ENCODE assay signal across 36 cellular contexts in genomic region chr1:65471213-65471833, GRCh38. TPM values are rescaled to one million over a fixed set of nuclear protein-coding genes. Genes with fewer than 3 reads are reported as not detected.
DNase-seq lines count a peak whose midpoint lies in the region; ATAC-seq, FAIRE-seq and TF ChIP-seq lines count a peak whose summit lies in the region.
"Had no signal": no experiment of that assay in that cellular context is flagged by ENCODE, and none has a peak within 500 bp of the region (broad histone marks: within the 10 kb centered on the region; RNA-seq: fewer than 3 reads in every experiment).

No MANE protein-coding gene starts in this region.

- CTCF ChIA-PET in Caco-2 (lab: Charles Lee) (interaction anchor here (1.6 kb wide), 1 partner anchor 40 kb away, joined by 3 read pairs; no protein-coding TSS in a partner anchor), K562 (lab: Yijun Ruan, JAX; ENCODE audit: low intra/inter-chr PET ratio) (interaction anchor here (0.6 kb wide), 1 partner anchor 404 kb away, joined by 4 read pairs; no protein-coding TSS in a partner anchor)

- H3K27ac ChIP-seq in K562 (ENCODE audit: extremely low read depth, low read depth, low read length) (peak overlapping the region; percentile 71; the same call in 1 of the 3 replicates), kidney (ENCODE audit: low read depth in 2 of 2, low read length in 2 of 2) (peak overlapping the region; percentile 8 to 35), psoas muscle (no peak overlapping the region)
- H3K27ac ChIP-seq: A549, brain microvascular endothelial cell, dorsolateral prefrontal cortex, GM23248, left lung, neutrophil, thoracic aorta had no signal

- BruUV-seq in Caco-2 (replicated peaks; lab: Mats Ljungman, UMichigan) (no TSS peak), K562 (replicated peaks; lab: Mats Ljungman, UMichigan) (no TSS peak)

- no peaks in the 10 kb centered on the region for H3K9me1 ChIP-seq in K562 (ENCODE audit: control insufficient read depth, insufficient read depth, low read length)

- no peaks in the 10 kb centered on the region for H3K9me3 Mint-ChIP-seq in Caco-2 (ENCODE audit: unreplicated experiment)
- H3K9me3 Mint-ChIP-seq: activated naive CD4-positive, alpha-beta T cell treated with anti-CD3 and anti-CD28 coated beads for 36 hours; activated T-helper 1 cell treated with anti-CD3 and anti-CD28 coated beads, Interleukin-12 subunit alpha, Interleukin-12 subunit beta, Interleukin-2, Interleukin-4 antibody, amounts not matched to agents 30 ng/mL and 10 ng/mL and 1 ng/mL, durations not matched to agents 14 hours and 24 hours and 36 hours; T-helper 2 cell treated with Interferon-gamma antibody and Interleukin-4, amounts not matched to agents 5 μg/mL and 100 μg/mL, for 36 hours had no signal

- peak; percentile 35 to 38 for DNase-seq in Caco-2
- no peak for DNase-seq in K562 (ENCODE audit: extremely low read depth in 1 of 4, low spot score in 3 of 4)
- DNase-seq in kidney = no peak
- DNase-seq in psoas muscle = no peak
- DNase-seq in NCI-H2081 treated with DMSO at 0.1 percent for 48 hours (lab: John Stamatoyannopoulos, UW) = no peak
- no peak for DNase-seq in SW480 (ENCODE audit: low spot score)
- DNase-seq in DMS79 treated with DMSO at 0.1 percent for 48 hours (lab: John Stamatoyannopoulos, UW) = no peak
- DNase-seq: activated CD4-positive, alpha-beta memory T cell treated with anti-CD3 and anti-CD28 coated beads for 36 hours; activated CD4-positive, CD25-positive, alpha-beta regulatory T cell treated with anti-CD3 and anti-CD28 coated beads, Interleukin-2, amount 50 U/mL, for 72 hours; activated CD8-positive, alpha-beta memory T cell treated with anti-CD3 and anti-CD28 coated beads, Interleukin-2, amount 50 U/mL, for 4 hours; activated naive CD4-positive, alpha-beta T cell treated with anti-CD3 and anti-CD28 coated beads for 36 hours; AML-193; brain microvascular endothelial cell; CD4-positive, CD25-positive, alpha-beta regulatory T cell; dorsolateral prefrontal cortex; esophagus squamous epithelium; left lung; naive B cell; NCI-H2029 treated with DMSO at 0.1 percent for 48 hours; NCI-H2227 treated with DMSO at 0.1 percent for 48 hours; NCI-H526 treated with DMSO at 0.1 percent for 48 hours; NK-92 treated with Interleukin-12 subunit alpha and Interleukin-12 subunit beta, amount 100 ng/mL, for 24 hours; PC-3; SHP77 treated with DMSO at 0.1 percent for 48 hours; stimulated activated naive CD4-positive, alpha-beta T cell treated with Interleukin-2 at 50 U/mL for 16 hours had no signal

- H3K4me2 ChIP-seq in K562 (ENCODE audit: insufficient read depth, low read length) = no peak overlapping the region
- H3K4me2 ChIP-seq: A549 had no signal

- in situ Hi-C loops in K562 (cut with MboI) = no loop called here

- no peak for TF ChIP-seq EP300 in K562 (IDR thresholded peaks at IDR 0.05; ENCODE audit: low read length)

- H2AFZ ChIP-seq in K562 (ENCODE audit: low read depth, low read length) = no peak overlapping the region
- H2AFZ ChIP-seq: GM23248 had no signal

- H3K36me3 ChIP-seq in Caco-2 (ENCODE audit: control insufficient read depth, insufficient read depth, low read length) (no peaks in the 10 kb centered on the region), K562 (ENCODE audit: control insufficient read depth, insufficient read depth, low read length) (peaks cover 52% of the 10 kb centered on the region), kidney (ENCODE audit: control insufficient read depth in 1 of 2, insufficient read depth in 2 of 2, low read length in 2 of 2) (no peaks in the 10 kb centered on the region), psoas muscle (ENCODE audit: insufficient read depth in 1 of 2, low read depth in 1 of 2) (no peaks in the 10 kb centered on the region)
- H3K36me3 ChIP-seq: brain microvascular endothelial cell, esophagus squamous epithelium, left lung, neutrophil, thoracic aorta had no signal

- FAIRE-seq in K562 (lab: Jason Lieb, UNC) (no peak), kidney (lab: Jason Lieb, UNC) (no peak)
- FAIRE-seq: A549, D721Med, urothelium cell line had no signal

- 0 out of 4 replicates have a peak, but pooled peaks of 1 of the 2 experiments have one; percentile 12 for TF ChIP-seq RAD21 in K562 (CRISPR knock-in tag; conservative IDR thresholded peaks at IDR 0.05 in 1 of 2, IDR thresholded peaks at IDR 0.05 in 1 of 2)

- H4K20me1 ChIP-seq in K562 (replicated peaks; ENCODE audit: control insufficient read depth, insufficient read depth, low read length) = no peaks in the 10 kb centered on the region

- WGBS in K562 (ENCODE audit: insufficient coverage, low coverage, missing lambda C conversion rate) = 6% methylated on average over 2 of the region's 2 CpGs
- 30 to 69% (median 58%) methylated on average over 2 of the region's 2 CpGs for WGBS in psoas muscle, 3 donors

- H3K36me3 Mint-ChIP-seq in Caco-2 (ENCODE audit: insufficient read depth, unreplicated experiment) = no peaks in the 10 kb centered on the region
- H3K36me3 Mint-ChIP-seq: mesothelial cell of epicardium had no signal

- H3K9ac ChIP-seq in K562 (ENCODE audit: insufficient read depth in 1 of 2, low read depth in 2 of 2, low read length in 2 of 2) (0 out of 4 replicates have a peak overlapping the region, but pooled peaks of 1 of the 2 experiments have one; percentile 33), kidney (ENCODE audit: low read length in 2 of 2) (no peak overlapping the region)
- H3K9ac ChIP-seq: GM23248 had no signal

- H3K9me3 ChIP-seq in Caco-2 (no peaks in the 10 kb centered on the region), K562 (replicated peaks; ENCODE audit: control insufficient read depth, insufficient read depth, low read depth, low read length) (peaks cover 6% of the 10 kb centered on the region; the same call in 1 of the 2 replicates), kidney (ENCODE audit: control insufficient read depth in 1 of 2, low read length in 2 of 2) (no peaks in the 10 kb centered on the region), psoas muscle (no peaks in the 10 kb centered on the region)
- H3K9me3 ChIP-seq: A549, esophagus squamous epithelium, left lung, neutrophil, thoracic aorta had no signal

- TF ChIP-seq CTCF in Caco-2 (IDR thresholded peaks at IDR 0.05; ENCODE audit: insufficient read depth in 1 of 2, low read depth in 1 of 2, low read length in 1 of 2, severe bottlenecking in 1 of 2, unreplicated experiment in 1 of 2) (no peak), K562 (IDR thresholded peaks at IDR 0.05 in 2 of 3, conservative IDR thresholded peaks at IDR 0.05 in 1 of 3; ENCODE audit: insufficient read depth in 2 of 3, low read depth in 1 of 3, low read length in 3 of 3) (no peak), kidney (IDR thresholded peaks at IDR 0.05; ENCODE audit: borderline replicate concordance, extremely low read depth, insufficient read depth) (no peak), psoas muscle (IDR thresholded peaks at IDR 0.05) (no peak)

- POLR2A ChIA-PET in Caco-2 (lab: Charles Lee) (no interaction called here), K562 (lab: Yijun Ruan, JAX) (interaction anchor here (1.2 kb wide), 1 partner anchor 217 kb away, joined by 3 read pairs; no protein-coding TSS in a partner anchor)

- intact Hi-C loops in Caco-2 (cut with micrococcal nuclease; ENCODE audit: unreplicated experiment) (no loop called here), K562 (cut with micrococcal nuclease) (loop anchor here (10.0 kb wide), 1 partner anchor 1463 kb away; no protein-coding TSS in a partner anchor), kidney (cut with DNase I) (no loop called here), psoas muscle (cut with DNase I) (no loop called here)

- H3K4me3 Mint-ChIP-seq in Caco-2 (ENCODE audit: unreplicated experiment) = peak overlapping the region; percentile 46
- H3K4me3 Mint-ChIP-seq: activated CD4-positive, alpha-beta memory T cell treated with anti-CD3 and anti-CD28 coated beads for 36 hours; activated naive CD4-positive, alpha-beta T cell treated with anti-CD3 and anti-CD28 coated beads for 36 hours; activated T-helper 1 cell treated with anti-CD3 and anti-CD28 coated beads, Interleukin-12 subunit alpha, Interleukin-12 subunit beta, Interleukin-2, Interleukin-4 antibody, amounts not matched to agents 30 ng/mL and 10 ng/mL and 1 ng/mL, durations not matched to agents 14 hours and 24 hours and 36 hours; CD4-positive, CD25-positive, alpha-beta regulatory T cell; mesothelial cell of epicardium; naive B cell; T-helper 2 cell treated with Interferon-gamma antibody and Interleukin-4, amounts not matched to agents 5 μg/mL and 100 μg/mL, for 36 hours had no signal

- H3K4me3 ChIP-seq in Caco-2 (ENCODE audit: low read depth, low read length) (no peak overlapping the region), K562 (no peak overlapping the region), kidney (ENCODE audit: low read length in 2 of 2) (no peak overlapping the region), psoas muscle (no peak overlapping the region)
- H3K4me3 ChIP-seq: A549, dorsolateral prefrontal cortex, esophagus squamous epithelium, GM23248, left lung, skin epidermis, thoracic aorta had no signal

- H3K27me3 ChIP-seq in Caco-2 (replicated peaks; ENCODE audit: control insufficient read depth, insufficient read depth, low read length) = no peaks in the 10 kb centered on the region
- H3K27me3 ChIP-seq in K562 (ENCODE audit: control insufficient read depth in 2 of 2, insufficient read depth in 2 of 2, low read length in 2 of 2) = no peaks in the 10 kb centered on the region
- no peaks in the 10 kb centered on the region for H3K27me3 ChIP-seq in psoas muscle (ENCODE audit: insufficient read depth in 3 of 3, low read length in 2 of 3)
- H3K27me3 ChIP-seq: brain microvascular endothelial cell, dorsolateral prefrontal cortex, esophagus squamous epithelium, left lung, neutrophil had no signal

- ATAC-seq in K562 = peak; percentile 32
- peak in 3 of 4 donors; percentile 25 to 36 (median 30) for ATAC-seq in psoas muscle
- ATAC-seq in HG03469 (IDR thresholded peaks at IDR 0.05; ENCODE audit: unreplicated experiment) = no peak
- ATAC-seq: A549, left lung, PC-3 had no signal

- H3K79me2 ChIP-seq in K562 (ENCODE audit: control insufficient read depth, insufficient read depth, low read length) = peaks cover 70% of the 10 kb centered on the region

- TF ChIP-seq POLR2A in K562 (conservative IDR thresholded peaks at IDR 0.05) = no peak; the same call in 1 of the 2 replicates

- H3K27me3 Mint-ChIP-seq in Caco-2 (ENCODE audit: insufficient read depth, unreplicated experiment) = no peaks in the 10 kb centered on the region
- H3K27me3 Mint-ChIP-seq: activated CD4-positive, alpha-beta memory T cell treated with anti-CD3 and anti-CD28 coated beads for 36 hours; CD4-positive, CD25-positive, alpha-beta regulatory T cell had no signal

- peaks cover 14% of the 10 kb centered on the region for H3K4me1 Mint-ChIP-seq in Caco-2 (ENCODE audit: low read depth, unreplicated experiment)
- H3K4me1 Mint-ChIP-seq: naive B cell had no signal

- H3K4me1 ChIP-seq in Caco-2 (peaks cover 42% of the 10 kb centered on the region), K562 (replicated peaks in 1 of 2; ENCODE audit: control insufficient read depth in 2 of 2, insufficient read depth in 2 of 2, low read length in 2 of 2) (peaks cover 14 to 61% of the 10 kb centered on the region in 2 experiments), kidney (ENCODE audit: control insufficient read depth in 1 of 2, insufficient read depth in 1 of 2, low read depth in 1 of 2, low read length in 2 of 2) (peaks cover 0 to 8% of the 10 kb centered on the region in 2 donors), psoas muscle (peaks cover 5% of the 10 kb centered on the region)

- H3K27ac Mint-ChIP-seq in Caco-2 (ENCODE audit: unreplicated experiment) = peak overlapping the region; percentile 72
- H3K27ac Mint-ChIP-seq: activated CD4-positive, alpha-beta memory T cell treated with anti-CD3 and anti-CD28 coated beads for 36 hours; activated naive CD4-positive, alpha-beta T cell treated with anti-CD3 and anti-CD28 coated beads for 36 hours; activated T-helper 1 cell treated with anti-CD3 and anti-CD28 coated beads, Interleukin-12 subunit alpha, Interleukin-12 subunit beta, Interleukin-2, Interleukin-4 antibody, amounts not matched to agents 30 ng/mL and 10 ng/mL and 1 ng/mL, durations not matched to agents 14 hours and 24 hours and 36 hours; CD4-positive, CD25-positive, alpha-beta regulatory T cell; mesothelial cell of epicardium; naive B cell; T-helper 2 cell treated with Interferon-gamma antibody and Interleukin-4, amounts not matched to agents 5 μg/mL and 100 μg/mL, for 36 hours had no signal

RNA-seq across cellular contexts. Expression of gene LEPR, which starts 50.9 kb away (rescaled TPM):
- total RNA-seq in Caco-2 (2022) (1.5 and 1.9 TPM in 2 replicates), K562 (2014; rRNA removed) (26.0 and 26.5 TPM in 2 replicates), K562 (2014; rRNA removed; fragmentation: Illumina TruSeq; extraction: Trizol) (55.0 and 58.4 TPM in 2 replicates), K562 (2015; rRNA removed; fragmentation: Illumina TruSeq; extraction: Trizol) (51.5 and 56.8 TPM in 2 replicates), K562 (2021) (43.1 and 43.6 TPM in 2 replicates), kidney (13.8 TPM), psoas muscle (1 to 10 TPM; 1.8 to 7.8 (median 4.7) TPM)
- total RNA-seq in K562 (2011; cell fraction: chromatin; rRNA removed; ENCODE audit: low replicate concordance) = 58.9 and 119 TPM in 2 replicates
- total RNA-seq in K562 (2011; cell fraction: nucleolus; rRNA removed) = 43.9 and 53.4 TPM in 2 replicates
- 92.8 and 105 TPM in 2 replicates for total RNA-seq in K562 (2011; cell fraction: nucleoplasm; rRNA removed)
- polyA plus RNA-seq in K562 (2011; rRNA removed) (83.7 and 111 TPM in 2 replicates), K562 (2014; fragmentation: Illumina TruSeq; extraction: Trizol) (37.3 and 45.2 TPM in 2 replicates), K562 (2014; fragmentation: Nextera tagmentation; extraction: Ambion mirVana) (10 to 100 TPM; 12.2 to 18.1 TPM), K562 (2014; rRNA removed) (19.9 and 26.1 TPM in 2 replicates), kidney (ENCODE audit: insufficient read depth, low read depth, low replicate concordance) (3.1 TPM), psoas muscle (1 to 10 TPM in 2 of 3 donors, under 1 TPM in 1; 0.73 to 2.1 (median 1.5) TPM)
- 30.7 and 48.6 TPM in 2 replicates for polyA plus RNA-seq in K562 (2011; cell fraction: cytosol; rRNA removed)
- 25.8 and 36.4 TPM in 2 replicates for polyA plus RNA-seq in K562 (2011; cell fraction: nucleus; rRNA removed)
- 22.2 and 31.8 TPM in 2 replicates for polyA plus RNA-seq in K562 (2012)
- 197 and 201 TPM in 2 replicates for polyA minus RNA-seq in K562 (2011; rRNA and poly(A)+ RNA removed)
- polyA minus RNA-seq in K562 (2011; cell fraction: cytosol; rRNA and poly(A)+ RNA removed) = 51.6 and 74.5 TPM in 2 replicates
- polyA minus RNA-seq in K562 (2011; cell fraction: nucleus; rRNA and poly(A)+ RNA removed) = 25.3 and 51.1 TPM in 2 replicates
- total RNA-seq: PC-3 had no signal

RNA-seq across cellular contexts. Expression of gene LEPROT, which starts 50.9 kb away (rescaled TPM):
- total RNA-seq in Caco-2 (2022) (32.9 and 37.6 TPM in 2 replicates), K562 (2014; rRNA removed) (28.1 and 34.8 TPM in 2 replicates), K562 (2014; rRNA removed; fragmentation: Illumina TruSeq; extraction: Trizol) (45.8 and 52.8 TPM in 2 replicates), K562 (2015; rRNA removed; fragmentation: Illumina TruSeq; extraction: Trizol) (40.6 and 46.3 TPM in 2 replicates), K562 (2021) (38.2 and 42.9 TPM in 2 replicates), kidney (160 TPM), psoas muscle (10 to 100 TPM; 20.3 to 34.5 (median 27.6) TPM)
- total RNA-seq in K562 (2011; cell fraction: chromatin; rRNA removed; ENCODE audit: low replicate concordance) = 47.7 and 171 TPM in 2 replicates
- 33.7 and 49.6 TPM in 2 replicates for total RNA-seq in K562 (2011; cell fraction: nucleolus; rRNA removed)
- total RNA-seq in K562 (2011; cell fraction: nucleoplasm; rRNA removed) = 135 and 209 TPM in 2 replicates
- polyA plus RNA-seq in K562 (2011; rRNA removed) (84.0 and 97.5 TPM in 2 replicates), K562 (2014; fragmentation: Illumina TruSeq; extraction: Trizol) (44.0 and 47.4 TPM in 2 replicates), K562 (2014; fragmentation: Nextera tagmentation; extraction: Ambion mirVana) (10 to 100 TPM; 30.7 to 38.5 TPM), K562 (2014; rRNA removed) (53.4 and 54.9 TPM in 2 replicates), kidney (ENCODE audit: insufficient read depth, low read depth, low replicate concordance) (67.6 TPM), psoas muscle (10 to 100 TPM; 14.9 to 28.7 (median 22.9) TPM)
- 33.1 and 88.6 TPM in 2 replicates for polyA plus RNA-seq in K562 (2011; cell fraction: cytosol; rRNA removed)
- polyA plus RNA-seq in K562 (2011; cell fraction: nucleus; rRNA removed) = 88.8 and 104 TPM in 2 replicates
- 40.2 and 59.7 TPM in 2 replicates for polyA plus RNA-seq in K562 (2012)
- 65.3 and 66.8 TPM in 2 replicates for polyA minus RNA-seq in K562 (2011; rRNA and poly(A)+ RNA removed)
- polyA minus RNA-seq in K562 (2011; cell fraction: cytosol; rRNA and poly(A)+ RNA removed) = 24.1 and 26.4 TPM in 2 replicates
- 68.3 and 104 TPM in 2 replicates for polyA minus RNA-seq in K562 (2011; cell fraction: nucleus; rRNA and poly(A)+ RNA removed)

Comparison
In these comparisons a context has a peak if more than half of its experiments do, and no peak if none do; other contexts are left out.
1. DNase-seq: peak in Caco-2 (2 of 2); none in K562 (0 of 4), kidney (single experiment), psoas muscle (0 of 2), NCI-H2081 treated with DMSO at 0.1 percent for 48 hours (single experiment), SW480 (single experiment) and DMS79 treated with DMSO at 0.1 percent for 48 hours (single experiment).